17 cellular contexts compared by ENCODE assay signal in the genomic region with DNA sequence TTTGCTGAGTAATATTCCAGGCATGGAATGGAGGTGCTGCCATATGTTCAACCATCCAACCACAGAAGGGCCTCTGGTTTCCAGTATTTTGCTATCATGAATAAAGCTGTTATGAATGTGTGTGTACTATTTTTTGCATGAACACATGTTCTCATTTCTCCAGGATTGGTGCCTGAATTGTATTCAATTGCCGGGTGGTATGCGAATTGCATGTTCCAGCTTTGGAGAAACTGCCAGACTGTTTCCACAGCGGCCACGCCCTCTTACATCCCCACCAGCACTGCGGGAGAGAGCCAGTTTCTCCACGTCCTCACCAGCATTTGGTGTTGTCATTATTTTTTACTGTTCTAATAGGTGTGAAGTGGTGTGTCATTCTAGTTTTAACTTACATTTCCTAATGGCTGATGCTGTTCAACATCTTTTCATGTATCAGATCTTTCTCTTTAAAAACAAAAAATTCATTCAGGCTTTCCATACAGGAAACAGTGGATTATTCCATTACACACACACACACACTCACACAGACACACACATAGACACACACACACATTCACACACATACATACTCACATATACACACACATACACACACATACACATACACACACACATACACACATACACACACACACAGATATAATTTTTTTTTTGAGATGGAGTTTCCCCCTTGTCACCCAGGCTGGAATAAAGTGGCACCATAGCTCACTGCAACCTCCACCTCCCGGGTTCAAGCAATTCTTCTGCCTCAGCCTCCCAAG.
A peak's percentile ranks its signal among the peaks of the same experiment; 100 is the strongest.
DNase-seq lines count a peak whose midpoint lies in the region; ATAC-seq and TF ChIP-seq lines count a peak whose summit lies in the region.
"Had no signal": no experiment of that assay in that cellular context is flagged by ENCODE, and none has a peak within 500 bp of the region (broad histone marks: within the 10 kb centered on the region; RNA-seq: fewer than 3 reads in every experiment).

No MANE protein-coding gene starts in this region.

- no peaks in the 10 kb centered on the region for H3K27me3 ChIP-seq in SJCRH30
- H3K27me3 ChIP-seq: hepatocyte had no signal

- peaks cover 0 to 4% of the 10 kb centered on the region in 2 donors for H3K4me1 Mint-ChIP-seq in stimulated activated naive B cell treated with anti-CD40 and anti-IgM and Interleukin-4, amounts not matched to agents 10 μg/mL and 1 μg/mL and 100 μg/mL, for 72 hours
- H3K4me1 Mint-ChIP-seq: central memory CD8-positive, alpha-beta T cell had no signal

- no peaks in the 10 kb centered on the region for H3K9me3 ChIP-seq in SJCRH30 (replicated peaks)
- H3K9me3 ChIP-seq: Caco-2, transverse colon had no signal

- H3K4me3 ChIP-seq in SJCRH30 (no peak overlapping the region), fibroblast of mammary gland (ENCODE audit: control insufficient read depth, low read depth, low read length) (no peak overlapping the region)
- H3K4me3 ChIP-seq: hepatocyte, transverse colon had no signal

- no peaks in the 10 kb centered on the region for H3K9me3 Mint-ChIP-seq in stimulated activated naive B cell treated with anti-CD40 and anti-IgM and Interleukin-4, amounts not matched to agents 10 μg/mL and 1 μg/mL and 100 μg/mL, for 72 hours
- H3K9me3 Mint-ChIP-seq: central memory CD8-positive, alpha-beta T cell had no signal

- peaks cover 0 to 3% of the 10 kb centered on the region in 2 donors for H3K36me3 Mint-ChIP-seq in stimulated activated naive B cell treated with anti-CD40 and anti-IgM and Interleukin-4, amounts not matched to agents 10 μg/mL and 1 μg/mL and 100 μg/mL, for 72 hours

- no peaks in the 10 kb centered on the region; the same call in 1 of the 2 replicates for H3K4me1 ChIP-seq in SJCRH30
- H3K4me1 ChIP-seq: Caco-2, transverse colon had no signal

- H3K27me3 Mint-ChIP-seq in stimulated activated naive B cell treated with anti-CD40 and anti-IgM and Interleukin-4, amounts not matched to agents 10 μg/mL and 1 μg/mL and 100 μg/mL, for 72 hours, result peaks cover 13 to 17% of the 10 kb centered on the region in 2 donors

- peak overlapping the region; percentile 53 for H3K27ac Mint-ChIP-seq in stimulated activated naive B cell treated with anti-CD40 and anti-IgM and Interleukin-4, amounts not matched to agents 10 μg/mL and 1 μg/mL and 100 μg/mL, for 72 hours

- H3K4me3 Mint-ChIP-seq in stimulated activated naive B cell treated with anti-CD40 and anti-IgM and Interleukin-4, amounts not matched to agents 10 μg/mL and 1 μg/mL and 100 μg/mL, for 72 hours, result no peak overlapping the region
- H3K4me3 Mint-ChIP-seq: central memory CD8-positive, alpha-beta T cell had no signal

- no peak for ATAC-seq in stimulated activated naive B cell treated with anti-CD40 and anti-IgM and Interleukin-4, amounts not matched to agents 10 μg/mL and 1 μg/mL and 100 μg/mL, for 72 hours (replicated peaks)
- ATAC-seq: left colon had no signal

- peak; percentile 7 for DNase-seq in NCI-H1694 (lab: John Stamatoyannopoulos, UW)
- no peak for DNase-seq in NCI-H1694 treated with DMSO at 0.1 percent for 48 hours (lab: John Stamatoyannopoulos, UW)
- DNase-seq in SJCRH30, result peak; percentile 18 to 25
- peak; percentile 88 for DNase-seq in fibroblast of mammary gland (ENCODE audit: low read depth)
- DNase-seq in stimulated activated naive B cell treated with anti-CD40 and anti-IgM and Interleukin-4, amounts not matched to agents 10 μg/mL and 1 μg/mL and 100 μg/mL, for 72 hours, result no peak
- DNase-seq in NCI-H2029 treated with DMSO at 0.1 percent for 48 hours (lab: John Stamatoyannopoulos, UW), result no peak
- DNase-seq in substantia nigra (lab: John Stamatoyannopoulos, UW), result no peak
- no peak for DNase-seq in GF-D8 (lab: John Stamatoyannopoulos, UW)
- DNase-seq: activated naive CD4-positive, alpha-beta T cell treated with Interleukin-2 at 50 U/mL for 16 hours; Caco-2; left colon; NCI-H187; NCI-H748 treated with DMSO at 0.1 percent for 48 hours; transverse colon had no signal

- no peaks in the 10 kb centered on the region for H3K36me3 ChIP-seq in SJCRH30
- H3K36me3 ChIP-seq: transverse colon had no signal

- H3K27ac ChIP-seq in SJCRH30 (no peak overlapping the region), substantia nigra (ENCODE audit: low read depth, low read length, poor library complexity, severe bottlenecking) (no peak overlapping the region)
- H3K27ac ChIP-seq: 22Rv1, hepatocyte, transverse colon had no signal

- no peak for TF ChIP-seq CTCF in fibroblast of mammary gland (conservative IDR thresholded peaks at IDR 0.05; ENCODE audit: control insufficient read depth, insufficient read depth, low read depth, low read length)

Comparison
In these comparisons a context has a peak if more than half of its experiments do, and no peak if none do; other contexts are left out.
1. DNase-seq: peak in NCI-H1694 (single experiment), SJCRH30 (2 of 2) and fibroblast of mammary gland (single experiment); none in NCI-H1694 treated with DMSO at 0.1 percent for 48 hours (single experiment), stimulated activated naive B cell treated with anti-CD40 and anti-IgM and Interleukin-4, amounts not matched to agents 10 μg/mL and 1 μg/mL and 100 μg/mL, for 72 hours (single experiment), NCI-H2029 treated with DMSO at 0.1 percent for 48 hours (single experiment), substantia nigra (0 of 49) and GF-D8 (single experiment).